Comparison of ENCODE assay signal across 9 cellular contexts in the genomic region with DNA sequence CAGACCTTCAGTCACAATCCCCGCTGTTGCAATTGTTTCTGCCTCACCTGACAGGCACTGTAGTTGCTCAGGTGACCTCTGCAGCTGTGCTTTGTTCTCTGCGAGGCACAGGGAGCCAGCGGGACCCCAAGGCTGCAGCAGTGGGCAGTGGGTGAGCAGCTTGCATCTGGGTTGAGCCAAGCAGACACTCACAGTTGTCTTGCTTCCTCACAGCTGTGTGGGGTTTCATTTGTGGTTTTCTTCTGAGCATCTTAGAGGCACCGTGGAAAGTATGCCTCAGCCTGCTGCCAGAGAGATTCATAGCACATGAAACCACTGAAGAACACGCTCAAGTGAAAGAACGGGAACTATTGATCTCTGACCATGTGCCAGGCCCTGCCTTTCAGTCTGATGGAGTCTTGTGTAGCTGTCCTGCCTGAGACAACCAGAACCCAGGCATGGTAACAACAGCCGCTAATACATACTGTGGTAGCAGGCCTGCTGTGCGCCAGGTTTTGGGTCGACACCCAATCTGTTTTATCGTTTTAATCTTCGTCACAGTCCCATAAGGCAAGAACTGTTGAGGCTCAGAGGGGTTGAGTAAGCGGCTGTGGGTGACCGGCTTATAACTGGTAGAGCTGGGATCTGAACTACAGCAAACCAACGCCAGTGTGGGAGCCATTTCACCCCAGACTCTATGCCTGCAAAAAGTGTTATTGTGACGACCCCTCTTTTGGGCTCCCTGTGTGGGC. TPM values are rescaled to one million over a fixed set of nuclear protein-coding genes. Genes with fewer than 3 reads are reported as not detected.
DNase-seq lines count a peak whose midpoint lies in the region; ATAC-seq, FAIRE-seq and TF ChIP-seq lines count a peak whose summit lies in the region.
"Had no signal": no experiment of that assay in that cellular context is flagged by ENCODE, and none has a peak within 500 bp of the region (broad histone marks: within the 10 kb centered on the region; RNA-seq: fewer than 3 reads in every experiment).

No MANE protein-coding gene starts in this region.

- TF ChIP-seq CTCF in neural cell (IDR thresholded peaks at IDR 0.05; ENCODE audit: poor library complexity, severe bottlenecking) = no peak

- peak overlapping the region; percentile 41 for H2AFZ ChIP-seq in neural cell (ENCODE audit: low read depth, low read length)

- H3K27ac ChIP-seq in neural cell (ENCODE audit: low read length) = no peak overlapping the region
- peak overlapping the region; percentile 71 for H3K27ac ChIP-seq in subcutaneous abdominal adipose tissue (ENCODE audit: low read depth, low read length)

- H3K9ac ChIP-seq in neural cell (ENCODE audit: low read length) = peak overlapping the region; percentile 38
- peak overlapping the region in 4 of 5 donors; percentile 65 to 78 (median 76) for H3K9ac ChIP-seq in subcutaneous abdominal adipose tissue (ENCODE audit: low read length in 5 of 5)

- no peaks in the 10 kb centered on the region for H3K9me2 ChIP-seq in neural cell (ENCODE audit: insufficient read depth, low read length)

- DNase-seq in GM19239 (ENCODE audit: insufficient read length, low spot score) (peak; percentile 76), dermis blood vessel endothelial cell (peak; percentile 13), NCI-H146 (lab: John Stamatoyannopoulos, UW) (no peak), anterior cingulate cortex (lab: John Stamatoyannopoulos, UW) (no peak)
- peak; percentile 55 to 59 for DNase-seq in activated CD4-positive, alpha-beta T cell treated with anti-CD3 and anti-CD28 coated beads for 24 hours (ENCODE audit: low read depth in 2 of 2)

- peak; percentile 96 for ATAC-seq in HG03354 (IDR thresholded peaks at IDR 0.05; ENCODE audit: poor library complexity, severe bottlenecking, unreplicated experiment)

- H4K20me1 ChIP-seq in neural cell (ENCODE audit: insufficient read depth) = no peaks in the 10 kb centered on the region

- H3F3A ChIP-seq in neural cell (ENCODE audit: insufficient read depth, low read length, poor library complexity, severe bottlenecking) = no peaks in the 10 kb centered on the region

- H3K36me3 ChIP-seq in neural cell (ENCODE audit: insufficient read depth, low read length) (no peaks in the 10 kb centered on the region), subcutaneous abdominal adipose tissue (ENCODE audit: control insufficient read depth in 5 of 5, insufficient read depth in 5 of 5, low read length in 5 of 5) (no peaks in the 10 kb centered on the region)

- H3K4me1 ChIP-seq in subcutaneous abdominal adipose tissue (ENCODE audit: control insufficient read depth in 5 of 5, insufficient read depth in 5 of 5, low read length in 5 of 5) = peaks cover 5 to 45% (median 33%) of the 10 kb centered on the region in 5 donors

- H3K79me2 ChIP-seq in neural cell (replicated peaks; ENCODE audit: insufficient read depth, low read length) = no peaks in the 10 kb centered on the region

- H3K9me3 ChIP-seq in neural cell (ENCODE audit: low read length) (no peaks in the 10 kb centered on the region), subcutaneous abdominal adipose tissue (ENCODE audit: control insufficient read depth in 5 of 5, low read length in 5 of 5) (no peaks in the 10 kb centered on the region)

- TF ChIP-seq EP300 in neural cell (conservative IDR thresholded peaks at IDR 0.05; ENCODE audit: poor library complexity, severe bottlenecking) = no peak

- peak; percentile 98 for FAIRE-seq in GM19239 (lab: Jason Lieb, UNC)

- no peak overlapping the region for H3K4me2 ChIP-seq in neural cell (ENCODE audit: low read length)

- TF ChIP-seq RAD21 in neural cell (conservative IDR thresholded peaks at IDR 0.05) = no peak

- no peaks in the 10 kb centered on the region for H3K27me3 ChIP-seq in neural cell (ENCODE audit: insufficient read depth, low read depth, low read length)
- no peaks in the 10 kb centered on the region for H3K27me3 ChIP-seq in subcutaneous abdominal adipose tissue (ENCODE audit: control insufficient read depth in 5 of 5, insufficient read depth in 4 of 5, low read length in 5 of 5)

- H3K4me3 ChIP-seq in neural cell (ENCODE audit: low read length) (peak overlapping the region; percentile 43), subcutaneous abdominal adipose tissue (ENCODE audit: low read depth in 1 of 5, low read length in 5 of 5) (peak overlapping the region; percentile 6 to 80 (median 74))

TF ChIP-seq in neural cell, 6 proteins besides CTCF, POLR2A, EP300 and RAD21:
- no peak for TF ChIP-seq POLR2AphosphoS5 (IDR thresholded peaks at IDR 0.05)
- TF ChIP-seq, protein P1, sequence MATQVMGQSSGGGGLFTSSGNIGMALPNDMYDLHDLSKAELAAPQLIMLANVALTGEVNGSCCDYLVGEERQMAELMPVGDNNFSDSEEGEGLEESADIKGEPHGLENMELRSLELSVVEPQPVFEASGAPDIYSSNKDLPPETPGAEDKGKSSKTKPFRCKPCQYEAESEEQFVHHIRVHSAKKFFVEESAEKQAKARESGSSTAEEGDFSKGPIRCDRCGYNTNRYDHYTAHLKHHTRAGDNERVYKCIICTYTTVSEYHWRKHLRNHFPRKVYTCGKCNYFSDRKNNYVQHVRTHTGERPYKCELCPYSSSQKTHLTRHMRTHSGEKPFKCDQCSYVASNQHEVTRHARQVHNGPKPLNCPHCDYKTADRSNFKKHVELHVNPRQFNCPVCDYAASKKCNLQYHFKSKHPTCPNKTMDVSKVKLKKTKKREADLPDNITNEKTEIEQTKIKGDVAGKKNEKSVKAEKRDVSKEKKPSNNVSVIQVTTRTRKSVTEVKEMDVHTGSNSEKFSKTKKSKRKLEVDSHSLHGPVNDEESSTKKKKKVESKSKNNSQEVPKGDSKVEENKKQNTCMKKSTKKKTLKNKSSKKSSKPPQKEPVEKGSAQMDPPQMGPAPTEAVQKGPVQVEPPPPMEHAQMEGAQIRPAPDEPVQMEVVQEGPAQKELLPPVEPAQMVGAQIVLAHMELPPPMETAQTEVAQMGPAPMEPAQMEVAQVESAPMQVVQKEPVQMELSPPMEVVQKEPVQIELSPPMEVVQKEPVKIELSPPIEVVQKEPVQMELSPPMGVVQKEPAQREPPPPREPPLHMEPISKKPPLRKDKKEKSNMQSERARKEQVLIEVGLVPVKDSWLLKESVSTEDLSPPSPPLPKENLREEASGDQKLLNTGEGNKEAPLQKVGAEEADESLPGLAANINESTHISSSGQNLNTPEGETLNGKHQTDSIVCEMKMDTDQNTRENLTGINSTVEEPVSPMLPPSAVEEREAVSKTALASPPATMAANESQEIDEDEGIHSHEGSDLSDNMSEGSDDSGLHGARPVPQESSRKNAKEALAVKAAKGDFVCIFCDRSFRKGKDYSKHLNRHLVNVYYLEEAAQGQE (IDR thresholded peaks at IDR 0.05; ENCODE audit: borderline replicate concordance) = no peak
- no peak for TF ChIP-seq SMC3 (conservative IDR thresholded peaks at IDR 0.05; ENCODE audit: poor library complexity)
- TF ChIP-seq EZH2 (IDR thresholded peaks at IDR 0.05; ENCODE audit: borderline replicate concordance, insufficient read depth, low read length, poor library complexity, severe bottlenecking) = no peak
- TF ChIP-seq MXI1 (conservative IDR thresholded peaks at IDR 0.05; ENCODE audit: poor library complexity, severe bottlenecking) = no peak
- TF ChIP-seq TAF1 (IDR thresholded peaks at IDR 0.05; ENCODE audit: low read depth) = no peak

RNA-seq across cellular contexts. Expression of a gene that starts 33.4 kb away (rescaled TPM):
- total RNA-seq in dermis blood vessel endothelial cell = not detected in 2 replicates
- 0.16 TPM in 1 of 2 replicates, not detected in the other for polyA plus RNA-seq in neural cell
- polyA minus RNA-seq in neural cell = not detected in 2 replicates
- total RNA-seq: dermis microvascular lymphatic vessel endothelial cell had no signal

RNA-seq across cellular contexts. Expression of a gene that starts 58.5 kb away (rescaled TPM):
- 38.1 and 93.8 TPM in 2 replicates for total RNA-seq in dermis blood vessel endothelial cell
- 170 and 192 TPM in 2 replicates for polyA plus RNA-seq in neural cell
- polyA minus RNA-seq in neural cell = 47.0 and 58.0 TPM in 2 replicates

Comparison
In these comparisons a context has a peak if more than half of its experiments do, and no peak if none do; other contexts are left out.
1. DNase-seq: peak in GM19239 (single experiment), activated CD4-positive, alpha-beta T cell treated with anti-CD3 and anti-CD28 coated beads for 24 hours (2 of 2) and dermis blood vessel endothelial cell (single experiment); none in NCI-H146 (single experiment) and anterior cingulate cortex (0 of 58).